16 cellular contexts compared by ENCODE assay signal in genomic region chr5:115531380-115531779, GRCh38. TPM values are rescaled to one million over a fixed set of nuclear protein-coding genes. Genes with fewer than 3 reads are reported as not detected.
A peak's percentile ranks its signal among the peaks of the same experiment; 100 is the strongest.
DNase-seq lines count a peak whose midpoint lies in the region; ATAC-seq, FAIRE-seq and TF ChIP-seq lines count a peak whose summit lies in the region.
"Had no signal": no experiment of that assay in that cellular context is flagged by ENCODE, and none has a peak within 500 bp of the region (broad histone marks: within the 10 kb centered on the region; RNA-seq: fewer than 3 reads in every experiment).

No MANE protein-coding gene starts in this region.

- H3K4me1 ChIP-seq in astrocyte (ENCODE audit: insufficient read depth, low read length) (peaks cover 19% of the 10 kb centered on the region), subcutaneous abdominal adipose tissue (ENCODE audit: control insufficient read depth in 5 of 5, insufficient read depth in 5 of 5, low read length in 5 of 5) (peaks cover 0 to 56% (median 29%) of the 10 kb centered on the region in 5 donors)

- no peak overlapping the region for H3K27ac Mint-ChIP-seq in activated naive CD8-positive, alpha-beta T cell treated with anti-CD3 and anti-CD28 coated beads, Interleukin-2, amount 50 U/mL, for 24 hours
- no peak overlapping the region for H3K27ac Mint-ChIP-seq in activated naive CD8-positive, alpha-beta T cell treated with anti-CD3 and anti-CD28 coated beads for 36 hours
- H3K27ac Mint-ChIP-seq in astrocyte (ENCODE audit: unreplicated experiment): no peak overlapping the region
- no peak overlapping the region for H3K27ac Mint-ChIP-seq in activated CD8-positive, alpha-beta memory T cell treated with anti-CD3 and anti-CD28 coated beads, Interleukin-2, amount 10 ng/mL, durations not matched to agents 7 days and 5 days
- H3K27ac Mint-ChIP-seq in activated CD4-positive, alpha-beta T cell treated with anti-CD3 and anti-CD28 coated beads, Interleukin-2, amount 10 ng/mL, durations not matched to agents 7 days and 5 days: no peak overlapping the region

- H3K79me2 ChIP-seq in astrocyte (ENCODE audit: insufficient read depth, low read length): peaks cover 100% of the 10 kb centered on the region

- CTCF ChIA-PET in activated CD8-positive, alpha-beta memory T cell treated with anti-CD3 and anti-CD28 coated beads, Interleukin-2, amount 10 ng/mL, durations not matched to agents 7 days and 5 days (lab: Charles Lee): no interaction called here
- CTCF ChIA-PET in activated CD4-positive, alpha-beta T cell treated with anti-CD3 and anti-CD28 coated beads, Interleukin-2, amount 10 ng/mL, durations not matched to agents 7 days and 5 days (lab: Charles Lee): no interaction called here

- FAIRE-seq in astrocyte (lab: Jason Lieb, UNC): no peak

- H3K27me3 ChIP-seq in astrocyte (ENCODE audit: insufficient read depth, low read length) (no peaks in the 10 kb centered on the region), subcutaneous abdominal adipose tissue (ENCODE audit: control insufficient read depth in 5 of 5, insufficient read depth in 4 of 5, low read length in 5 of 5) (no peaks in the 10 kb centered on the region)

- POLR2A ChIA-PET in activated CD4-positive, alpha-beta T cell treated with anti-CD3 and anti-CD28 coated beads, Interleukin-2, amount 10 ng/mL, durations not matched to agents 7 days and 5 days (lab: Charles Lee): no interaction called here

- TF ChIP-seq CTCF in astrocyte (IDR thresholded peaks at IDR 0.05; ENCODE audit: insufficient read depth, low read depth, low read length) (no peak), fibroblast of pulmonary artery (IDR thresholded peaks at IDR 0.05; ENCODE audit: low read length, missing control alignments) (no peak)

- H3K4me2 ChIP-seq in astrocyte (ENCODE audit: low read length): peak overlapping the region; percentile 23

- H3K4me3 ChIP-seq in astrocyte (ENCODE audit: insufficient read depth, low read depth, low read length): no peak overlapping the region
- peak overlapping the region; percentile 23 for H3K4me3 ChIP-seq in fibroblast of pulmonary artery (replicated peaks; ENCODE audit: low read depth, low read length)
- H3K4me3 ChIP-seq in subcutaneous abdominal adipose tissue (ENCODE audit: low read depth in 1 of 5, low read length in 5 of 5): no peak overlapping the region
- H3K4me3 ChIP-seq: GM23248 had no signal

- H3K36me3 ChIP-seq in astrocyte (ENCODE audit: insufficient read depth, low read length) (peaks cover 16% of the 10 kb centered on the region), subcutaneous abdominal adipose tissue (ENCODE audit: control insufficient read depth in 5 of 5, insufficient read depth in 5 of 5, low read length in 5 of 5) (peaks cover 0 to 13% (median 3%) of the 10 kb centered on the region in 5 donors)

- H3K36me3 Mint-ChIP-seq in activated naive CD8-positive, alpha-beta T cell treated with anti-CD3 and anti-CD28 coated beads, Interleukin-2, amount 50 U/mL, for 24 hours (ENCODE audit: low read depth): peaks cover 43% of the 10 kb centered on the region
- peaks cover 34% of the 10 kb centered on the region for H3K36me3 Mint-ChIP-seq in activated naive CD8-positive, alpha-beta T cell treated with anti-CD3 and anti-CD28 coated beads for 36 hours
- peaks cover 11% of the 10 kb centered on the region for H3K36me3 Mint-ChIP-seq in astrocyte (ENCODE audit: low read depth, unreplicated experiment)
- peaks cover 53% of the 10 kb centered on the region for H3K36me3 Mint-ChIP-seq in activated CD8-positive, alpha-beta memory T cell treated with anti-CD3 and anti-CD28 coated beads, Interleukin-2, amount 10 ng/mL, durations not matched to agents 7 days and 5 days
- peaks cover 59% of the 10 kb centered on the region for H3K36me3 Mint-ChIP-seq in activated CD4-positive, alpha-beta T cell treated with anti-CD3 and anti-CD28 coated beads, Interleukin-2, amount 10 ng/mL, durations not matched to agents 7 days and 5 days (ENCODE audit: low read depth)

- DNase-seq in activated naive CD8-positive, alpha-beta T cell treated with anti-CD3 and anti-CD28 coated beads, Interleukin-2, amount 50 U/mL, for 24 hours: no peak
- no peak for DNase-seq in activated naive CD8-positive, alpha-beta T cell treated with anti-CD3 and anti-CD28 coated beads for 36 hours
- DNase-seq in astrocyte (ENCODE audit: low read depth) (no peak), fibroblast of pulmonary artery (ENCODE audit: low read depth) (no peak)
- no peak for DNase-seq in activated CD8-positive, alpha-beta memory T cell treated with anti-CD3 and anti-CD28 coated beads, Interleukin-2, amount 10 ng/mL, durations not matched to agents 7 days and 5 days
- no peak for DNase-seq in activated CD4-positive, alpha-beta T cell treated with anti-CD3 and anti-CD28 coated beads, Interleukin-2, amount 10 ng/mL, durations not matched to agents 7 days and 5 days
- DNase-seq: DMS79, GM23248, KBM-7, NCI-H1048, NCI-H187, NCI-H446 had no signal

- no peak overlapping the region for H3K4me3 Mint-ChIP-seq in activated naive CD8-positive, alpha-beta T cell treated with anti-CD3 and anti-CD28 coated beads, Interleukin-2, amount 50 U/mL, for 24 hours
- no peak overlapping the region for H3K4me3 Mint-ChIP-seq in activated naive CD8-positive, alpha-beta T cell treated with anti-CD3 and anti-CD28 coated beads for 36 hours
- no peak overlapping the region for H3K4me3 Mint-ChIP-seq in astrocyte (ENCODE audit: unreplicated experiment)
- H3K4me3 Mint-ChIP-seq in activated CD8-positive, alpha-beta memory T cell treated with anti-CD3 and anti-CD28 coated beads, Interleukin-2, amount 10 ng/mL, durations not matched to agents 7 days and 5 days: no peak overlapping the region
- H3K4me3 Mint-ChIP-seq in activated CD4-positive, alpha-beta T cell treated with anti-CD3 and anti-CD28 coated beads, Interleukin-2, amount 10 ng/mL, durations not matched to agents 7 days and 5 days: no peak overlapping the region

- no peaks in the 10 kb centered on the region for H3K27me3 Mint-ChIP-seq in activated naive CD8-positive, alpha-beta T cell treated with anti-CD3 and anti-CD28 coated beads, Interleukin-2, amount 50 U/mL, for 24 hours
- no peaks in the 10 kb centered on the region for H3K27me3 Mint-ChIP-seq in activated naive CD8-positive, alpha-beta T cell treated with anti-CD3 and anti-CD28 coated beads for 36 hours
- H3K27me3 Mint-ChIP-seq in astrocyte (ENCODE audit: low read depth, unreplicated experiment): no peaks in the 10 kb centered on the region
- no peaks in the 10 kb centered on the region for H3K27me3 Mint-ChIP-seq in activated CD8-positive, alpha-beta memory T cell treated with anti-CD3 and anti-CD28 coated beads, Interleukin-2, amount 10 ng/mL, durations not matched to agents 7 days and 5 days
- no peaks in the 10 kb centered on the region for H3K27me3 Mint-ChIP-seq in activated CD4-positive, alpha-beta T cell treated with anti-CD3 and anti-CD28 coated beads, Interleukin-2, amount 10 ng/mL, durations not matched to agents 7 days and 5 days

- H3K9me3 ChIP-seq in astrocyte (ENCODE audit: insufficient read depth, low read depth, low read length) (no peaks in the 10 kb centered on the region), subcutaneous abdominal adipose tissue (ENCODE audit: control insufficient read depth in 5 of 5, low read length in 5 of 5) (peaks cover 0 to 3% (median 0%) of the 10 kb centered on the region in 5 donors)

- no peak overlapping the region for H3K27ac ChIP-seq in astrocyte (ENCODE audit: low read depth, low read length)
- H3K27ac ChIP-seq in subcutaneous abdominal adipose tissue (ENCODE audit: low read depth, low read length): peak overlapping the region; percentile 23
- H3K27ac ChIP-seq: GM23248, HL-60 had no signal

- peaks cover 65% of the 10 kb centered on the region for H4K20me1 ChIP-seq in astrocyte (ENCODE audit: insufficient read depth, low read length)

- H3K9me3 Mint-ChIP-seq in activated naive CD8-positive, alpha-beta T cell treated with anti-CD3 and anti-CD28 coated beads, Interleukin-2, amount 50 U/mL, for 24 hours: no peaks in the 10 kb centered on the region
- H3K9me3 Mint-ChIP-seq in activated naive CD8-positive, alpha-beta T cell treated with anti-CD3 and anti-CD28 coated beads for 36 hours: no peaks in the 10 kb centered on the region
- H3K9me3 Mint-ChIP-seq in astrocyte (ENCODE audit: unreplicated experiment): no peaks in the 10 kb centered on the region
- H3K9me3 Mint-ChIP-seq in activated CD8-positive, alpha-beta memory T cell treated with anti-CD3 and anti-CD28 coated beads, Interleukin-2, amount 10 ng/mL, durations not matched to agents 7 days and 5 days (ENCODE audit: low read depth): no peaks in the 10 kb centered on the region
- H3K9me3 Mint-ChIP-seq in activated CD4-positive, alpha-beta T cell treated with anti-CD3 and anti-CD28 coated beads, Interleukin-2, amount 10 ng/mL, durations not matched to agents 7 days and 5 days: no peaks in the 10 kb centered on the region

- H3K4me1 Mint-ChIP-seq in activated naive CD8-positive, alpha-beta T cell treated with anti-CD3 and anti-CD28 coated beads, Interleukin-2, amount 50 U/mL, for 24 hours: peaks cover 66% of the 10 kb centered on the region
- H3K4me1 Mint-ChIP-seq in activated naive CD8-positive, alpha-beta T cell treated with anti-CD3 and anti-CD28 coated beads for 36 hours: peaks cover 61% of the 10 kb centered on the region
- H3K4me1 Mint-ChIP-seq in astrocyte (ENCODE audit: low read depth, unreplicated experiment): peaks cover 27% of the 10 kb centered on the region
- peaks cover 37% of the 10 kb centered on the region for H3K4me1 Mint-ChIP-seq in activated CD8-positive, alpha-beta memory T cell treated with anti-CD3 and anti-CD28 coated beads, Interleukin-2, amount 10 ng/mL, durations not matched to agents 7 days and 5 days
- peaks cover 53% of the 10 kb centered on the region for H3K4me1 Mint-ChIP-seq in activated CD4-positive, alpha-beta T cell treated with anti-CD3 and anti-CD28 coated beads, Interleukin-2, amount 10 ng/mL, durations not matched to agents 7 days and 5 days

- no peak overlapping the region for H2AFZ ChIP-seq in astrocyte (ENCODE audit: low read depth, low read length)
- H2AFZ ChIP-seq: GM23248 had no signal

- ATAC-seq in activated naive CD8-positive, alpha-beta T cell treated with anti-CD3 and anti-CD28 coated beads, Interleukin-2, amount 50 U/mL, for 24 hours: peak; percentile 36
- no peak for ATAC-seq in HG03354 (IDR thresholded peaks at IDR 0.05; ENCODE audit: poor library complexity, severe bottlenecking, unreplicated experiment)
- ATAC-seq in activated CD8-positive, alpha-beta memory T cell treated with anti-CD3 and anti-CD28 coated beads, Interleukin-2, amount 10 ng/mL, durations not matched to agents 7 days and 5 days: no peak
- ATAC-seq: Right ventricle myocardium inferior had no signal

- H3K9ac ChIP-seq in astrocyte (ENCODE audit: low read length) (no peak overlapping the region), subcutaneous abdominal adipose tissue (ENCODE audit: low read length in 5 of 5) (no peak overlapping the region)
- H3K9ac ChIP-seq: GM23248 had no signal

RNA-seq across cellular contexts. Expression of gene FEM1C, which starts 13.2 kb away (rescaled TPM):
- total RNA-seq in activated naive CD8-positive, alpha-beta T cell treated with anti-CD3 and anti-CD28 coated beads for 36 hours: 10 to 100 TPM; 14.7 to 15.6 TPM
- total RNA-seq in astrocyte: 20.6 and 22.9 TPM in 2 replicates
- 10 to 100 TPM; 13.3 to 13.5 TPM for total RNA-seq in activated CD8-positive, alpha-beta memory T cell treated with anti-CD3 and anti-CD28 coated beads, Interleukin-2, amount 10 ng/mL, durations not matched to agents 7 days and 5 days
- total RNA-seq in activated CD4-positive, alpha-beta T cell treated with anti-CD3 and anti-CD28 coated beads, Interleukin-2, amount 10 ng/mL, durations not matched to agents 7 days and 5 days: 10 to 100 TPM; 13.9 to 15.5 TPM
